In the genomic region with DNA sequence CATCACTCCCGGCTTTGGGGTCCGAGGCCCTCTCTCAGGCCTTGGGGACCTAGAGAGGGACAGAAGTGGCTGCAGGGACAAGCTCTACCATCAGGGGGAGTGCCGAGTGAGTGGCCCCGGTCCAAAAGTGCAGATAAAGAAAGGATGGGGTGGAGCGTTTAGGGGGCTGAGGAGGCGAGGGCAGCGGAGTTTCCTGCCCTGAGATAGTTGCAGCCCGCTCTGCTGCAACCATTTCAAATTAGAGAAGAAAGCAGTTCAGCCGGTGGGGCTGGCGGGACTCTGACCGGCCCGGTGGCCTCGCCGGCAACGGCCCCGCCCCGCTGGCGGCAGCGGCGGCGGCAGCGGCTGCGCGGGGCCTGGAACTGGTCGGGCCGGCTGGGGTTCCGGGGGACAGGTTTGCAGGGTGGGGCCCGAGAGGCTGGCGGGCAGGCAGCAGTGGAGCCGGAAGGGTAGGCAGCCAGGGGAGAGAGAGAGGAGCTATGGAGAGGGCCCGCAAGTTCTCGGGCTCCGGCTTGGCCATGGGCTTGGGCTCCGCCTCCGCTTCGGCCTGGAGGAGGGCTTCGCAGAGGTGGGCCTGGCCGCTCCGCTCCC, we compare ENCODE assay signal across 2 cellular contexts.
TF ChIP-seq lines count a peak whose summit lies in the region.

No MANE protein-coding gene starts in this region.

TF ChIP-seq in WTC11, 78 proteins besides CTCF, POLR2A, EP300 and RAD21 (continued from another document):
- TF ChIP-seq, protein P1, sequence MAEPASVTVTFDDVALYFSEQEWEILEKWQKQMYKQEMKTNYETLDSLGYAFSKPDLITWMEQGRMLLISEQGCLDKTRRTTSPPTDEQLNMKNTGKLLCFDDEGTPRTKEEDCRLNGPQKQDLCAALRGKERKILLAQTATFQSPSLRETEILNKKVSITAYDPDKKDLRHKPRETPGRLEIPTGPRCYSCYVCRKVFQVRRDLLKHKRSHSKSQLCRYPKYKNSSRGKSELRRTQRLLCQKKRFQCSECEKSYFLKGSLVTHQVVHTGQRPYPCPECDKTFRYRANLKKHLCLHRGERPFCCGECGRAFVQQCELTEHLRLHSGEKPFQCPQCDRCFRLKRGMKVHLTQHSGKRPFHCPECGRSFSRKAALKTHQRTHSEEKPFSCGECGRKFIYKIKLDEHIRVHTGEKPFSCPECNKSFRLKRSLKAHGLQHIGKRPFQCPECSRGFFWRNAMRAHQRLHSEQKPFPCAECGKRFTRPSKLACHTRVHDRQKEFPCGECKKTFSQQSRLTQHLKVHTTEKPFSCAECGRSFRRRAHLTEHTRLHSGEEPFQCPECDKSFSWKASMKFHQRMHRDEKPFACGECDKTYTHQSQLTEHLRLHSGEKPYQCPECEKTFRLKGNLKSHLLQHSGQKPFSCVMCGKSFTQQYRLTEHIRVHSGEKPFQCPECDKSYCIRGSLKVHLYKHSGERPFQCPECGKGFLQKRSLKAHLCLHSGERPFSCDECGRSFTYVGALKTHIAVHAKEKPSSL (CRISPR knock-in tag; conservative IDR thresholded peaks at IDR 0.05): no peak
- TF ChIP-seq ZNF416 (CRISPR knock-in tag; IDR thresholded peaks at IDR 0.05): no peak
- TF ChIP-seq, protein P2, sequence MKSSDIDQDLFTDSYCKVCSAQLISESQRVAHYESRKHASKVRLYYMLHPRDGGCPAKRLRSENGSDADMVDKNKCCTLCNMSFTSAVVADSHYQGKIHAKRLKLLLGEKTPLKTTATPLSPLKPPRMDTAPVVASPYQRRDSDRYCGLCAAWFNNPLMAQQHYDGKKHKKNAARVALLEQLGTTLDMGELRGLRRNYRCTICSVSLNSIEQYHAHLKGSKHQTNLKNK (CRISPR knock-in tag; IDR thresholded peaks at IDR 0.05): no peak
- no peak for TF ChIP-seq ZNF317 (CRISPR knock-in tag; IDR thresholded peaks at IDR 0.05; ENCODE audit: borderline replicate concordance, low read depth)
- TF ChIP-seq TEAD4 (CRISPR knock-in tag; IDR thresholded peaks at IDR 0.05): no peak
- TF ChIP-seq, protein P3, sequence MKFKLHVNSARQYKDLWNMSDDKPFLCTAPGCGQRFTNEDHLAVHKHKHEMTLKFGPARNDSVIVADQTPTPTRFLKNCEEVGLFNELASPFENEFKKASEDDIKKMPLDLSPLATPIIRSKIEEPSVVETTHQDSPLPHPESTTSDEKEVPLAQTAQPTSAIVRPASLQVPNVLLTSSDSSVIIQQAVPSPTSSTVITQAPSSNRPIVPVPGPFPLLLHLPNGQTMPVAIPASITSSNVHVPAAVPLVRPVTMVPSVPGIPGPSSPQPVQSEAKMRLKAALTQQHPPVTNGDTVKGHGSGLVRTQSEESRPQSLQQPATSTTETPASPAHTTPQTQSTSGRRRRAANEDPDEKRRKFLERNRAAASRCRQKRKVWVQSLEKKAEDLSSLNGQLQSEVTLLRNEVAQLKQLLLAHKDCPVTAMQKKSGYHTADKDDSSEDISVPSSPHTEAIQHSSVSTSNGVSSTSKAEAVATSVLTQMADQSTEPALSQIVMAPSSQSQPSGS (CRISPR knock-in tag; IDR thresholded peaks at IDR 0.05; ENCODE audit: borderline replicate concordance, low read depth): no peak
- TF ChIP-seq, protein P4, sequence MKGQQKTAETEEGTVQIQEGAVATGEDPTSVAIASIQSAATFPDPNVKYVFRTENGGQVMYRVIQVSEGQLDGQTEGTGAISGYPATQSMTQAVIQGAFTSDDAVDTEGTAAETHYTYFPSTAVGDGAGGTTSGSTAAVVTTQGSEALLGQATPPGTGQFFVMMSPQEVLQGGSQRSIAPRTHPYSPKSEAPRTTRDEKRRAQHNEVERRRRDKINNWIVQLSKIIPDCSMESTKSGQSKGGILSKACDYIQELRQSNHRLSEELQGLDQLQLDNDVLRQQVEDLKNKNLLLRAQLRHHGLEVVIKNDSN (CRISPR knock-in tag; IDR thresholded peaks at IDR 0.05): no peak
- no peak for TF ChIP-seq SMAD4 (CRISPR knock-in tag; IDR thresholded peaks at IDR 0.05)
- no peak for TF ChIP-seq KAT7 (CRISPR knock-in tag; IDR thresholded peaks at IDR 0.05; ENCODE audit: borderline replicate concordance)
- TF ChIP-seq, protein P5, sequence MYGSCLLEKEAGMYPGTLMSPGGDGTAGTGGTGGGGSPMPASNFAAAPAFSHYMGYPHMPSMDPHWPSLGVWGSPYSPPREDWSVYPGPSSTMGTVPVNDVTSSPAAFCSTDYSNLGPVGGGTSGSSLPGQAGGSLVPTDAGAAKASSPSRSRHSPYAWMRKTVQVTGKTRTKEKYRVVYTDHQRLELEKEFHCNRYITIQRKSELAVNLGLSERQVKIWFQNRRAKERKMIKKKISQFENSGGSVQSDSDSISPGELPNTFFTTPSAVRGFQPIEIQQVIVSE (CRISPR knock-in tag; IDR thresholded peaks at IDR 0.05; ENCODE audit: borderline replicate concordance): no peak
- TF ChIP-seq CBFB (CRISPR knock-in tag; IDR thresholded peaks at IDR 0.05; ENCODE audit: low read depth): no peak
- TF ChIP-seq NFYB (CRISPR knock-in tag; conservative IDR thresholded peaks at IDR 0.05; ENCODE audit: low read depth): no peak
- TF ChIP-seq RORB (CRISPR knock-in tag; IDR thresholded peaks at IDR 0.05): no peak

TF ChIP-seq in liver, 16 proteins besides CTCF, POLR2A, EP300 and RAD21 (continued from another document):
- TF ChIP-seq, protein P6, sequence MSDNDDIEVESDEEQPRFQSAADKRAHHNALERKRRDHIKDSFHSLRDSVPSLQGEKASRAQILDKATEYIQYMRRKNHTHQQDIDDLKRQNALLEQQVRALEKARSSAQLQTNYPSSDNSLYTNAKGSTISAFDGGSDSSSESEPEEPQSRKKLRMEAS (IDR thresholded peaks at IDR 0.05): no peak
- TF ChIP-seq NR2F2 (IDR thresholded peaks at IDR 0.05) (no peak), EGR1 (IDR thresholded peaks at IDR 0.05; ENCODE audit: low read depth in 2 of 2) (no peak), RXRA (IDR thresholded peaks at IDR 0.05) (no peak), GABPA (IDR thresholded peaks at IDR 0.05 in 1 of 2, conservative IDR thresholded peaks at IDR 0.05 in 1 of 2) (no peak)
TF ChIP-seq in liver: peak in this region for 0.
